8 cellular contexts compared by ENCODE assay signal in genomic region chr2:108607706-108608301, GRCh38.
DNase-seq lines count a peak whose midpoint lies in the region; ATAC-seq and TF ChIP-seq lines count a peak whose summit lies in the region.

No MANE protein-coding gene starts in this region.

- no peak overlapping the region for H3K4me3 Mint-ChIP-seq in HFFc6

- no peaks in the 10 kb centered on the region; the same call in 1 of the 2 replicates for H3K27me3 Mint-ChIP-seq in HFFc6 (ENCODE audit: insufficient read depth)

- DNase-seq in D341Med (ENCODE audit: low spot score) (peak; percentile 51), HFFc6 (peak; percentile 43), T follicular helper cell (ENCODE audit: low read depth) (peak; percentile 50), dermis microvascular lymphatic vessel endothelial cell (ENCODE audit: low read depth in 2 of 2) (peak; percentile 61 to 78), myocyte (ENCODE audit: low read depth) (peak; percentile 51)

- H3K27ac Mint-ChIP-seq in HFFc6, result no peak overlapping the region

- H3K9me3 Mint-ChIP-seq in HFFc6, result no peaks in the 10 kb centered on the region

- peaks cover 39% of the 10 kb centered on the region for H3K4me1 Mint-ChIP-seq in HFFc6 (ENCODE audit: low read depth)

- peak; percentile 80 for TF ChIP-seq CTCF in HFFc6 (IDR thresholded peaks at IDR 0.05)

- H3K36me3 Mint-ChIP-seq in HFFc6 (ENCODE audit: low read depth), result peaks cover 4% of the 10 kb centered on the region; the same call in 1 of the 2 replicates

- ATAC-seq in GM21390 (IDR thresholded peaks at IDR 0.05; ENCODE audit: unreplicated experiment), result no peak
- no peak for ATAC-seq in HG02588 (IDR thresholded peaks at IDR 0.05; ENCODE audit: unreplicated experiment)
- ATAC-seq in GM21515 (IDR thresholded peaks at IDR 0.05; ENCODE audit: unreplicated experiment), result no peak
